2 cellular contexts compared by ENCODE assay signal in the genomic region with DNA sequence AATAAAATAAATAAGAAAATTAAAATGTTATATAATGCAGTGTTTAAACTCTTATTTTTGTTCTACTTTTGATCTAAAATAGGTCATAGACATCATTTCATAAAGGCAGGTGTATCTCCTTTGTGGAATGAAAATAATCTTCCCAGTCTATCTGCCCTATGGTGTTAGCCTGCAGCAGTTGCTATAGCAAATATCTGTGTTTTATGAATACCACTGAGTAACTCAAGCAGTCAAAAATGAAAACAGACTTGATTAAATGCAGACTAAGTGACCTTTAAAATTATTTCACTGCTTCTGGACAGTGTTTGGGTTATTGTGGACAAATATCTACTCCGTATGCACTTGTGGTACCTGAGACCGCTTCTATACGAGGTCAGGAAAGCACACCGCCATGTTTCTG.
TF ChIP-seq lines count a peak whose summit lies in the region.

No MANE protein-coding gene starts in this region.

TF ChIP-seq in IMR-90, 13 proteins besides CTCF, POLR2A, EP300 and RAD21:
- no peak for TF ChIP-seq MAZ (IDR thresholded peaks at IDR 0.05; ENCODE audit: borderline replicate concordance, low read depth, low read length)
- no peak for TF ChIP-seq SMC3 (IDR thresholded peaks at IDR 0.05; ENCODE audit: low read depth, low read length)
- TF ChIP-seq FOS (IDR thresholded peaks at IDR 0.05; ENCODE audit: low read depth, low read length), result no peak
- no peak for TF ChIP-seq CEBPB (IDR thresholded peaks at IDR 0.05; ENCODE audit: low read depth, low read length)
- TF ChIP-seq, protein P1, sequence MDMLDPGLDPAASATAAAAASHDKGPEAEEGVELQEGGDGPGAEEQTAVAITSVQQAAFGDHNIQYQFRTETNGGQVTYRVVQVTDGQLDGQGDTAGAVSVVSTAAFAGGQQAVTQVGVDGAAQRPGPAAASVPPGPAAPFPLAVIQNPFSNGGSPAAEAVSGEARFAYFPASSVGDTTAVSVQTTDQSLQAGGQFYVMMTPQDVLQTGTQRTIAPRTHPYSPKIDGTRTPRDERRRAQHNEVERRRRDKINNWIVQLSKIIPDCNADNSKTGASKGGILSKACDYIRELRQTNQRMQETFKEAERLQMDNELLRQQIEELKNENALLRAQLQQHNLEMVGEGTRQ (IDR thresholded peaks at IDR 0.05; ENCODE audit: low read depth, low read length), result no peak
- TF ChIP-seq NFE2L2 (IDR thresholded peaks at IDR 0.05; ENCODE audit: low read depth, low read length), result no peak
- TF ChIP-seq BHLHE40 (IDR thresholded peaks at IDR 0.05; ENCODE audit: low read depth, low read length), result no peak
- TF ChIP-seq MXI1 (IDR thresholded peaks at IDR 0.05; ENCODE audit: borderline replicate concordance, low read depth, low read length), result no peak
- TF ChIP-seq RCOR1 (IDR thresholded peaks at IDR 0.05; ENCODE audit: insufficient replicate concordance, low read length), result no peak
- TF ChIP-seq, protein P2, sequence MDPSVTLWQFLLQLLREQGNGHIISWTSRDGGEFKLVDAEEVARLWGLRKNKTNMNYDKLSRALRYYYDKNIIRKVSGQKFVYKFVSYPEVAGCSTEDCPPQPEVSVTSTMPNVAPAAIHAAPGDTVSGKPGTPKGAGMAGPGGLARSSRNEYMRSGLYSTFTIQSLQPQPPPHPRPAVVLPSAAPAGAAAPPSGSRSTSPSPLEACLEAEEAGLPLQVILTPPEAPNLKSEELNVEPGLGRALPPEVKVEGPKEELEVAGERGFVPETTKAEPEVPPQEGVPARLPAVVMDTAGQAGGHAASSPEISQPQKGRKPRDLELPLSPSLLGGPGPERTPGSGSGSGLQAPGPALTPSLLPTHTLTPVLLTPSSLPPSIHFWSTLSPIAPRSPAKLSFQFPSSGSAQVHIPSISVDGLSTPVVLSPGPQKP (IDR thresholded peaks at IDR 0.05; ENCODE audit: borderline replicate concordance, low read depth, low read length), result no peak
- TF ChIP-seq MAFK (IDR thresholded peaks at IDR 0.05; ENCODE audit: low read depth, low read length), result no peak
- TF ChIP-seq CHD1 (IDR thresholded peaks at IDR 0.05; ENCODE audit: low read depth, low read length), result no peak
- TF ChIP-seq RFX5 (IDR thresholded peaks at IDR 0.05; ENCODE audit: low read depth, low read length), result no peak

TF ChIP-seq in GM23338, 12 proteins besides CTCF, POLR2A, EP300 and RAD21:
- no peak for TF ChIP-seq ZNF114 (CRISPR knock-in tag; IDR thresholded peaks at IDR 0.05)
- no peak for TF ChIP-seq ZNF331 (CRISPR knock-in tag; IDR thresholded peaks at IDR 0.05; ENCODE audit: low read depth)
- TF ChIP-seq STAT1 (IDR thresholded peaks at IDR 0.05; ENCODE audit: unreplicated experiment), result no peak
